19 cellular contexts compared by ENCODE assay signal in genomic region chr11:7031346-7031957, GRCh38. TPM values are rescaled to one million over a fixed set of nuclear protein-coding genes. Genes with fewer than 3 reads are reported as not detected.
DNase-seq lines count a peak whose midpoint lies in the region; ATAC-seq and TF ChIP-seq lines count a peak whose summit lies in the region.
"Had no signal": no experiment of that assay in that cellular context is flagged by ENCODE, and none has a peak within 500 bp of the region (broad histone marks: within the 10 kb centered on the region; RNA-seq: fewer than 3 reads in every experiment).

No MANE protein-coding gene starts in this region.

- ATAC-seq in DND-41 (ENCODE audit: insufficient read depth, low read depth) (peak; percentile 24; the same call in 1 of the 3 replicates), right lobe of liver (peak; percentile 68 to 80 (median 76)), HG03439 (IDR thresholded peaks at IDR 0.05; ENCODE audit: unreplicated experiment) (no peak)
- ATAC-seq in activated T-cell treated with anti-CD3 and anti-CD28 coated beads, Interleukin-2, amount 50 U/mL, for 72 hours (replicated peaks in 1 of 2), result no peak

- H3K36me3 ChIP-seq in DND-41 (ENCODE audit: insufficient read depth, low read length) (no peaks in the 10 kb centered on the region), KMS-11 (ENCODE audit: insufficient read depth) (no peaks in the 10 kb centered on the region), OCI-LY7 (ENCODE audit: insufficient read depth, low read length) (no peaks in the 10 kb centered on the region), right lobe of liver (no peaks in the 10 kb centered on the region)
- H3K36me3 ChIP-seq: HAP-1, SJSA1 had no signal

- H3K27me3 Mint-ChIP-seq in activated T-cell treated with anti-CD3 and anti-CD28 coated beads, Interleukin-2, amount 50 U/mL, for 72 hours (ENCODE audit: low read depth), result no peaks in the 10 kb centered on the region
- H3K27me3 Mint-ChIP-seq: CD4-positive, CD25-positive, alpha-beta regulatory T cell had no signal

- H3K4me1 ChIP-seq in DND-41 (ENCODE audit: insufficient read depth, low read length) (no peaks in the 10 kb centered on the region), KMS-11 (ENCODE audit: low read depth, poor library complexity, severe bottlenecking) (peaks cover 19% of the 10 kb centered on the region), OCI-LY7 (ENCODE audit: insufficient read depth, low read length, poor library complexity, severe bottlenecking) (peaks cover 9% of the 10 kb centered on the region), right lobe of liver (peaks cover 0 to 23% (median 4%) of the 10 kb centered on the region in 4 donors)
- H3K4me1 ChIP-seq: HAP-1, SJSA1 had no signal

- H3K27ac ChIP-seq in DND-41 (ENCODE audit: low read length) (no peak overlapping the region), KMS-11 (peak overlapping the region; percentile 19; the same call in 1 of the 2 replicates), OCI-LY7 (ENCODE audit: low read depth, low read length, poor library complexity, severe bottlenecking) (no peak overlapping the region), right lobe of liver (peak overlapping the region in 1 of 3 donors; percentile 29)
- H3K27ac ChIP-seq: SJSA1 had no signal

- H3K27me3 ChIP-seq in DND-41 (ENCODE audit: insufficient read depth, low read length, poor library complexity) (no peaks in the 10 kb centered on the region), KMS-11 (ENCODE audit: insufficient read depth, low read depth) (no peaks in the 10 kb centered on the region), right lobe of liver (no peaks in the 10 kb centered on the region)
- H3K27me3 ChIP-seq: SJSA1 had no signal

- no peaks in the 10 kb centered on the region for H3K9me2 ChIP-seq in OCI-LY7 (ENCODE audit: insufficient read depth, low read length)

- H3K4me3 Mint-ChIP-seq in activated T-cell treated with anti-CD3 and anti-CD28 coated beads, Interleukin-2, amount 50 U/mL, for 72 hours, result no peak overlapping the region
- H3K4me3 Mint-ChIP-seq: CD4-positive, CD25-positive, alpha-beta regulatory T cell; T-helper 2 cell treated with Interferon-gamma antibody and Interleukin-4, amounts not matched to agents 5 μg/mL and 100 μg/mL, for 36 hours had no signal

- TF ChIP-seq CTCF in DND-41 (IDR thresholded peaks at IDR 0.05; ENCODE audit: borderline replicate concordance, extremely low read depth, low read length, poor library complexity, severe bottlenecking), result no peak
- no peak for TF ChIP-seq CTCF in KMS-11 (conservative IDR thresholded peaks at IDR 0.05; ENCODE audit: low read depth, low read length)
- no peak for TF ChIP-seq CTCF in OCI-LY7 (conservative IDR thresholded peaks at IDR 0.05; ENCODE audit: low read length)
- no peak for TF ChIP-seq CTCF in right lobe of liver (IDR thresholded peaks at IDR 0.05)

- H3K4me3 ChIP-seq in DND-41 (ENCODE audit: low read depth in 1 of 2, low read length in 2 of 2) (no peak overlapping the region), KMS-11 (IDR thresholded peaks at IDR 0.05; ENCODE audit: insufficient read depth, low read depth, low read length) (no peak overlapping the region), OCI-LY7 (ENCODE audit: low read depth, low read length, poor library complexity, severe bottlenecking) (no peak overlapping the region), right lobe of liver (peak overlapping the region in 2 of 3 donors; percentile 49)
- H3K4me3 ChIP-seq: HAP-1, SJSA1 had no signal

- TF ChIP-seq POLR2A in right lobe of liver (IDR thresholded peaks at IDR 0.05), result no peak

- H3K36me3 Mint-ChIP-seq in activated T-cell treated with anti-CD3 and anti-CD28 coated beads, Interleukin-2, amount 50 U/mL, for 72 hours (ENCODE audit: insufficient read depth in 2 of 2), result no peaks in the 10 kb centered on the region
- H3K36me3 Mint-ChIP-seq: CD4-positive, CD25-positive, alpha-beta regulatory T cell had no signal

- H2AFZ ChIP-seq in DND-41 (ENCODE audit: low read depth, low read length) (no peak overlapping the region), KMS-11 (ENCODE audit: low read depth) (0 out of 2 replicates have a peak overlapping the region, but pooled peaks have one; percentile 10), OCI-LY7 (ENCODE audit: low read length) (no peak overlapping the region)

- POLR2A ChIA-PET in OCI-LY7 (lab: Charles Lee), result no interaction called here

- CTCF ChIA-PET in OCI-LY7 (lab: Charles Lee; ENCODE audit: unreplicated experiment), result no interaction called here

- intact Hi-C loops in OCI-LY7 (cut with micrococcal nuclease; ENCODE audit: unreplicated experiment), result no loop called here
- intact Hi-C loops in right lobe of liver (cut with DNase I), result no loop called here

- WGBS in right lobe of liver (ENCODE audit: insufficient coverage, low coverage, low lambda C conversion rate, missing lambda C conversion rate), result 36% methylated on average over 7 of the region's 18 CpGs

- H3K4me2 ChIP-seq in DND-41 (ENCODE audit: insufficient read depth, low read length) (no peak overlapping the region), KMS-11 (peak overlapping the region; percentile 33), OCI-LY7 (ENCODE audit: low read length) (no peak overlapping the region)

- DNase-seq in DND-41, result no peak
- peak; percentile 35 for DNase-seq in OCI-LY7 (ENCODE audit: low spot score)
- DNase-seq in right lobe of liver, result peak in 1 of 3 donors; percentile 50
- DNase-seq in activated T-cell treated with anti-CD3 and anti-CD28 coated beads, Interleukin-2, amount 50 U/mL, for 72 hours, result no peak
- no peak for DNase-seq in activated naive CD4-positive, alpha-beta T cell treated with Interleukin-2 at 50 U/mL for 16 hours
- DNase-seq: ACHN; CD4-positive, CD25-positive, alpha-beta regulatory T cell; KG1; NCI-H1417 treated with DMSO at 0.1 percent for 48 hours; NCI-H2081; NCI-H446; OCI-M1; SW 1271 had no signal

- no TSS peak for BruUV-seq in OCI-LY7 (replicated peaks; lab: Mats Ljungman, UMichigan)

- H3K79me2 ChIP-seq in DND-41 (ENCODE audit: insufficient read depth, low read length) (no peaks in the 10 kb centered on the region), KMS-11 (ENCODE audit: insufficient read depth, low read depth) (no peaks in the 10 kb centered on the region), OCI-LY7 (ENCODE audit: insufficient read depth, low read depth, low read length) (no peaks in the 10 kb centered on the region)

- H3K9ac ChIP-seq in DND-41 (ENCODE audit: low read depth, low read length) (no peak overlapping the region), KMS-11 (peak overlapping the region; percentile 10; the same call in 1 of the 2 replicates)

- H3K9me3 ChIP-seq in DND-41 (ENCODE audit: insufficient read depth, low read length, severe bottlenecking), result no peaks in the 10 kb centered on the region
- H3K9me3 ChIP-seq in OCI-LY7 (ENCODE audit: low read length), result no peaks in the 10 kb centered on the region
- H3K9me3 ChIP-seq in right lobe of liver, result no peaks in the 10 kb centered on the region
- H3K9me3 ChIP-seq: HAP-1, SJSA1 had no signal

- no peaks in the 10 kb centered on the region for H3K4me1 Mint-ChIP-seq in activated T-cell treated with anti-CD3 and anti-CD28 coated beads, Interleukin-2, amount 50 U/mL, for 72 hours (ENCODE audit: low read depth)
- H3K4me1 Mint-ChIP-seq: CD4-positive, CD25-positive, alpha-beta regulatory T cell had no signal

- H4K20me1 ChIP-seq in DND-41 (ENCODE audit: insufficient read depth, low read length), result no peaks in the 10 kb centered on the region
- no peaks in the 10 kb centered on the region for H4K20me1 ChIP-seq in KMS-11 (ENCODE audit: insufficient read depth)
- no peaks in the 10 kb centered on the region for H4K20me1 ChIP-seq in OCI-LY7 (ENCODE audit: insufficient read depth, low read length)

- H3K27ac Mint-ChIP-seq in activated T-cell treated with anti-CD3 and anti-CD28 coated beads, Interleukin-2, amount 50 U/mL, for 72 hours, result no peak overlapping the region
- H3K27ac Mint-ChIP-seq: CD4-positive, CD25-positive, alpha-beta regulatory T cell; T-helper 2 cell treated with Interferon-gamma antibody and Interleukin-4, amounts not matched to agents 5 μg/mL and 100 μg/mL, for 36 hours had no signal

- H3K9me3 Mint-ChIP-seq in activated T-cell treated with anti-CD3 and anti-CD28 coated beads, Interleukin-2, amount 50 U/mL, for 72 hours, result no peaks in the 10 kb centered on the region
- H3K9me3 Mint-ChIP-seq: T-helper 2 cell treated with Interferon-gamma antibody and Interleukin-4, amounts not matched to agents 5 μg/mL and 100 μg/mL, for 36 hours had no signal

RNA-seq across cellular contexts. Expression of gene NLRP14, which starts 11.2 kb away (rescaled TPM):
- total RNA-seq in OCI-LY7 (2014; rRNA removed; shearing (Covaris generic)), result 3.8 and 6.4 TPM in 2 replicates
- 6.2 and 6.4 TPM in 2 replicates for total RNA-seq in OCI-LY7 (2022)
- total RNA-seq in right lobe of liver, result under 1 TPM in 4 of 6 experiments, not detected in 2; 0.07 to 0.26 (median 0.10) TPM
- total RNA-seq in activated T-cell treated with anti-CD3 and anti-CD28 coated beads, Interleukin-2, amount 50 U/mL, for 72 hours, result under 1 TPM in 1 of 2 donors, not detected in 1; 0.12 TPM
- total RNA-seq: CD4-positive, CD25-positive, alpha-beta regulatory T cell; MCF 10A; SJSA1 had no signal

RNA-seq across cellular contexts. Expression of gene ZNF214, which starts 11.3 kb away (rescaled TPM):
- total RNA-seq in OCI-LY7 (2014; rRNA removed; shearing (Covaris generic)), result not detected in 2 replicates
- not detected in 2 replicates for total RNA-seq in OCI-LY7 (2022)
- 1 to 10 TPM in 5 of 6 experiments, under 1 TPM in 1; 0.49 to 3.3 (median 1.9) TPM for total RNA-seq in right lobe of liver
- total RNA-seq in activated T-cell treated with anti-CD3 and anti-CD28 coated beads, Interleukin-2, amount 50 U/mL, for 72 hours, result under 1 TPM in 1 of 2 donors, not detected in 1; 0.10 TPM
- total RNA-seq: CD4-positive, CD25-positive, alpha-beta regulatory T cell; SJSA1 had no signal

RNA-seq across cellular contexts. Expression of gene RBMXL2, which starts 57.3 kb away (rescaled TPM):
- 2.3 TPM in 2 replicates for total RNA-seq in OCI-LY7 (2014; rRNA removed; shearing (Covaris generic))
- total RNA-seq in OCI-LY7 (2022) (2.7 and 2.9 TPM in 2 replicates), right lobe of liver (not detected)
- total RNA-seq in activated T-cell treated with anti-CD3 and anti-CD28 coated beads, Interleukin-2, amount 50 U/mL, for 72 hours, result not detected
- total RNA-seq: CD4-positive, CD25-positive, alpha-beta regulatory T cell; MCF 10A; SJSA1 had no signal

Comparison
In these comparisons a context has a peak if more than half of its experiments do, and no peak if none do; other contexts are left out.
1. ATAC-seq: peak in DND-41 (single experiment) and right lobe of liver (4 of 4); none in activated T-cell treated with anti-CD3 and anti-CD28 coated beads, Interleukin-2, amount 50 U/mL, for 72 hours (0 of 2) and HG03439 (single experiment).
2. H3K4me3 ChIP-seq: peak in right lobe of liver (2 of 3); none in DND-41 (0 of 2), KMS-11 (single experiment) and OCI-LY7 (single experiment).